In the genomic region with DNA sequence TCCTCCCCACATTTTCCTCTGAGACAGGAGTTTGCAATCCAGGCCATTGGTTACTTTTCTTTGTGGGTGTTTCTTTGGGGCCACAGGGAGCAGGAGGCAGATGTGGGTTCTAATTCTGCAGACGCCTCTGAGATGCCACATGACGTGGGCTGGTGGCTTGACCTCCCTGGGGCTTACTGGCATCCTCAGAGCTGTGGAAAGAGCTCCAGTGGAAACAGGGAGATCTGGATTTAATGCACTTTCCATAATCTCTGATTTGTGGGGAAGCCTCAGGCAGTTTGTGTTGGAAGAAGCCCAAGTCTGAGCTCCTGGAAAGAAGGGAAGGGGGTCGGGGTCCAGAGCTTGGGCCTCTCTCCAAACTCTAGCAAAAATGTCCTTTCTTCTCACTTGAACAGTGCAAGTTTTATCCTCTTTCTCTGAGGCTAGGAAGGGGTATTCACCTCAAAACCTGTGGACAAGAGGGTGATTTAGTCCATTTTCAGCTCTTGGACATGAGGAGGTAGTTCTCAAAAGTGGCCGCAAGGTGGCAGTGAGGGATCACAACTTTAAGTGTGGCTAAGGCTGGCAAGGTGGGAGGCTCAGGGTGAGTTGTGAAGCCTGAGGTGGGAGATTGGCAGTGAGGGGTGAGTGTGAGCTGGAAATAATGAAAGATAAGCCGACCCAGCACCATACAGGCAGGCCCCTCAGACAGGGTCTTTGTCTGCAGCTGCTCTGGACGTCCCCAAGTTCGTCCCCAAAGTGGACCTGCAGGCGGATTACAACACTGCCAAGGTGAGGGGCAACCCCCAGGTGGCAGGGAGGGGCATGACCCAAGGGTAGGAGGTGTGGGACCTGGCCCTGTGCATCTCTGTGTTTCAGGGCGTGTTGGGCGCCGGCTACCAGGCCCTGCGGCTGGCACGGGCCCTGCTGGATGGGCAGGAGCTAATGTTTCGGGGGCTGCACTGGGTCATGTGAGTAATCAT, we compare ENCODE assay signal across 8 cellular contexts. TPM values are rescaled to one million over a fixed set of nuclear protein-coding genes. Genes with fewer than 3 reads are reported as not detected.
DNase-seq lines count a peak whose midpoint lies in the region; ATAC-seq and TF ChIP-seq lines count a peak whose summit lies in the region.

No MANE protein-coding gene starts in this region.

- H3F3A ChIP-seq in DOHH2 (ENCODE audit: control insufficient read depth, insufficient read depth) = no peaks in the 10 kb centered on the region

- no peak overlapping the region for H3K4me2 ChIP-seq in DOHH2 (ENCODE audit: low read length)

- H3K4me1 ChIP-seq in DOHH2 (ENCODE audit: control insufficient read depth, low read length) = no peaks in the 10 kb centered on the region

- intact Hi-C loops in activated T-helper 1 cell treated with anti-CD3 and anti-CD28 coated beads, Interleukin-12 subunit alpha, Interleukin-12 subunit beta, Interleukin-2, Interleukin-4 antibody, amounts not matched to agents 30 ng/mL and 10 ng/mL and 1 ng/mL, durations not matched to agents 14 hours and 24 hours and 36 hours (cut with micrococcal nuclease) = loop anchor here (1.0 to 10.0 kb wide), 3 partner anchors 17 to 445 kb away; a partner anchor contains a TSS

- H3K36me3 Mint-ChIP-seq in activated T-helper 1 cell treated with anti-CD3 and anti-CD28 coated beads, Interleukin-12 subunit alpha, Interleukin-12 subunit beta, Interleukin-2, Interleukin-4 antibody, amounts not matched to agents 30 ng/mL and 10 ng/mL and 1 ng/mL, durations not matched to agents 14 hours and 24 hours and 36 hours (ENCODE audit: low read depth) = peaks cover 50% of the 10 kb centered on the region

- no peak overlapping the region for H3K4me3 Mint-ChIP-seq in activated T-helper 1 cell treated with anti-CD3 and anti-CD28 coated beads, Interleukin-12 subunit alpha, Interleukin-12 subunit beta, Interleukin-2, Interleukin-4 antibody, amounts not matched to agents 30 ng/mL and 10 ng/mL and 1 ng/mL, durations not matched to agents 14 hours and 24 hours and 36 hours

- peak overlapping the region; percentile 85 for H3K27ac Mint-ChIP-seq in activated T-helper 1 cell treated with anti-CD3 and anti-CD28 coated beads, Interleukin-12 subunit alpha, Interleukin-12 subunit beta, Interleukin-2, Interleukin-4 antibody, amounts not matched to agents 30 ng/mL and 10 ng/mL and 1 ng/mL, durations not matched to agents 14 hours and 24 hours and 36 hours

- peaks cover 31% of the 10 kb centered on the region for H3K4me1 Mint-ChIP-seq in activated T-helper 1 cell treated with anti-CD3 and anti-CD28 coated beads, Interleukin-12 subunit alpha, Interleukin-12 subunit beta, Interleukin-2, Interleukin-4 antibody, amounts not matched to agents 30 ng/mL and 10 ng/mL and 1 ng/mL, durations not matched to agents 14 hours and 24 hours and 36 hours (ENCODE audit: low read depth)

- peak; percentile 90 for TF ChIP-seq CTCF in DOHH2 (IDR thresholded peaks at IDR 0.05; ENCODE audit: low read depth, low read length, poor library complexity, severe bottlenecking)
- TF ChIP-seq CTCF in LNCaP clone FGC (IDR thresholded peaks at IDR 0.05; ENCODE audit: control insufficient read depth, extremely low read depth, insufficient read depth) = peak; percentile 90
- peak; percentile 82 for TF ChIP-seq CTCF in RWPE1 (conservative IDR thresholded peaks at IDR 0.05; ENCODE audit: low read depth)
- peak; percentile 87 for TF ChIP-seq CTCF in fibroblast of pulmonary artery (IDR thresholded peaks at IDR 0.05; ENCODE audit: low read length, missing control alignments)

- no peaks in the 10 kb centered on the region for H3K27me3 ChIP-seq in DOHH2 (ENCODE audit: control insufficient read depth, low read length)

- DNase-seq in LNCaP clone FGC (ENCODE audit: low read depth) (peak; percentile 48), RWPE1 (ENCODE audit: low spot score) (peak; percentile 92), fibroblast of pulmonary artery (ENCODE audit: low read depth) (peak; percentile 88), nucleus accumbens (lab: John Stamatoyannopoulos, UW) (peak in 30 of 56 donors; percentile 3 to 83 (median 25)), ureter (ENCODE audit: low spot score) (peak; percentile 72)
- DNase-seq in activated T-helper 1 cell treated with anti-CD3 and anti-CD28 coated beads, Interleukin-12 subunit alpha, Interleukin-12 subunit beta, Interleukin-2, Interleukin-4 antibody, amounts not matched to agents 30 ng/mL and 10 ng/mL and 1 ng/mL, durations not matched to agents 14 hours and 24 hours and 36 hours (ENCODE audit: low spot score) = peak; percentile 25

- H3K79me2 ChIP-seq in DOHH2 (ENCODE audit: control insufficient read depth, low read length) = no peaks in the 10 kb centered on the region

- no peaks in the 10 kb centered on the region for H3K9me3 ChIP-seq in DOHH2 (ENCODE audit: control insufficient read depth, insufficient read depth, low read length)

- H3K9me3 Mint-ChIP-seq in activated T-helper 1 cell treated with anti-CD3 and anti-CD28 coated beads, Interleukin-12 subunit alpha, Interleukin-12 subunit beta, Interleukin-2, Interleukin-4 antibody, amounts not matched to agents 30 ng/mL and 10 ng/mL and 1 ng/mL, durations not matched to agents 14 hours and 24 hours and 36 hours = no peaks in the 10 kb centered on the region

- CTCF ChIA-PET in RWPE1 (lab: Yijun Ruan, JAX) = interaction anchor here (0.5 to 3.5 kb wide), 68 partner anchors 9 to 1494 kb away, joined by 3 to 46 read pairs (median 4); a partner anchor contains a TSS

- POLR2A ChIA-PET in RWPE1 (lab: Yijun Ruan, JAX; ENCODE audit: low non-redundant PET) = interaction anchor here (1.1 kb wide), 1 partner anchor 9 kb away, joined by 3 read pairs; a partner anchor contains a TSS

- no peak for ATAC-seq in GM21825 (IDR thresholded peaks at IDR 0.05; ENCODE audit: unreplicated experiment)

- no peaks in the 10 kb centered on the region for H3K9me2 ChIP-seq in DOHH2 (replicated peaks; ENCODE audit: control insufficient read depth, low read length)

- H4K20me1 ChIP-seq in DOHH2 (ENCODE audit: control insufficient read depth, insufficient read depth, low read depth, low read length) = no peaks in the 10 kb centered on the region

- no peak overlapping the region for H3K27ac ChIP-seq in DOHH2 (ENCODE audit: low read depth, low read length)
- no peak overlapping the region for H3K27ac ChIP-seq in RWPE1

- peaks cover 35% of the 10 kb centered on the region for H3K36me3 ChIP-seq in DOHH2 (ENCODE audit: control insufficient read depth, low read length)

- no peaks in the 10 kb centered on the region for H3K27me3 Mint-ChIP-seq in activated T-helper 1 cell treated with anti-CD3 and anti-CD28 coated beads, Interleukin-12 subunit alpha, Interleukin-12 subunit beta, Interleukin-2, Interleukin-4 antibody, amounts not matched to agents 30 ng/mL and 10 ng/mL and 1 ng/mL, durations not matched to agents 14 hours and 24 hours and 36 hours (ENCODE audit: insufficient read depth)

- H3K4me3 ChIP-seq in DOHH2 (ENCODE audit: low read length) (no peak overlapping the region), LNCaP clone FGC (ENCODE audit: low read depth, low read length) (no peak overlapping the region), fibroblast of pulmonary artery (replicated peaks; ENCODE audit: low read depth, low read length) (no peak overlapping the region)

RNA-seq across cellular contexts. Expression of a gene that starts 9.2 kb away (rescaled TPM):
- total RNA-seq in activated T-helper 1 cell treated with anti-CD3 and anti-CD28 coated beads, Interleukin-12 subunit alpha, Interleukin-12 subunit beta, Interleukin-2, Interleukin-4 antibody, amounts not matched to agents 30 ng/mL and 10 ng/mL and 1 ng/mL, durations not matched to agents 14 hours and 24 hours and 36 hours = 59.8 and 64.9 TPM in 2 replicates
- 12.5 TPM for total RNA-seq in ureter

RNA-seq across cellular contexts. Expression of a gene that starts 27.9 kb away (rescaled TPM):
- total RNA-seq in activated T-helper 1 cell treated with anti-CD3 and anti-CD28 coated beads, Interleukin-12 subunit alpha, Interleukin-12 subunit beta, Interleukin-2, Interleukin-4 antibody, amounts not matched to agents 30 ng/mL and 10 ng/mL and 1 ng/mL, durations not matched to agents 14 hours and 24 hours and 36 hours = 220 and 221 TPM in 2 replicates
- total RNA-seq in ureter = 35.5 TPM

Comparison
In these comparisons a context has a peak if more than half of its experiments do, and no peak if none do; other contexts are left out.
1. DNase-seq: peak in every context shown above with its lines; median percentile 92 in RWPE1; 88 in fibroblast of pulmonary artery; 72 in ureter; 48 in LNCaP clone FGC; 25 in activated T-helper 1 cell treated with anti-CD3 and anti-CD28 coated beads, Interleukin-12 subunit alpha, Interleukin-12 subunit beta, Interleukin-2, Interleukin-4 antibody, amounts not matched to agents 30 ng/mL and 10 ng/mL and 1 ng/mL, durations not matched to agents 14 hours and 24 hours and 36 hours; 25 in nucleus accumbens.